36 cellular contexts compared by ENCODE assay signal in the genomic region with DNA sequence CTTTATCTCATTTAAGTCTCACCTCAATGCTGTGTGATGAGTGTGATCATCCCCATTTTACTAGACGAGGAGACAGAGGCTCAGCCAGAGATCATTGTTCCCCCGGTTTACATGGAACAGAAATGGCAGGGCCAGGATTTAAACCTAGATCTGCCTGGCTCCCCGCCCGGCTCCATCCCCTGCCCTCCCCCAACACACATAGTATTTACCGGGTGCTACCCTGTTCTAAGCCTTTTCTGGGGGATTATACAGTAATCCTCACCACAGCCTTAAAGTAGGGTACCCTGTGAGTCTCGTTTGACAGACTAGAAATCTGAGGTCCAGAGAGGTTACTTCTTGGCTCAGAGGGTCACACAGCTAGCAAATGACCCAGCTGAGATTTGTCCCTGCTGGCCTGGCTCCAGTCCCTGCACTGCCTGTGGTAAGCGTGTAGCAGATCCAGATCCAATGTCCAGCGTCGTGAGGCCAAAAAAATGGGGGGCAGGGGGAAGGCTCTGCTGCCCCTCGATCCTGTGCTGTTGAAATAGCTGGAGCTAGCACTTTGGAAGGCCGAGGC. TPM values are rescaled to one million over a fixed set of nuclear protein-coding genes. Genes with fewer than 3 reads are reported as not detected.
"Had no signal": no experiment of that assay in that cellular context is flagged by ENCODE, and none has a peak within 500 bp of the region (broad histone marks: within the 10 kb centered on the region; RNA-seq: fewer than 3 reads in every experiment).

No MANE protein-coding gene starts in this region.

- DNase-seq: activated CD4-positive, alpha-beta memory T cell treated with anti-CD3 and anti-CD28 coated beads for 36 hours; activated CD4-positive, alpha-beta T cell treated with anti-CD3 and anti-CD28 coated beads for 4 hours; activated CD4-positive, alpha-beta T cell treated with anti-CD3 and anti-CD28 coated beads, Interleukin-2, amount 50 U/mL, for 1 hour; activated CD8-positive, alpha-beta memory T cell treated with anti-CD3 and anti-CD28 coated beads, Interleukin-2, amount 50 U/mL, for 4 hours; activated gamma-delta T cell treated with Interleukin-2 at 50 U/mL for 16 hours; activated naive CD4-positive, alpha-beta T cell treated with anti-CD3 and anti-CD28 coated beads for 36 hours; activated T-cell treated with anti-CD3 and anti-CD28 coated beads for 4 hours; activated T-cell treated with anti-CD3 and anti-CD28 coated beads, Interleukin-2, amount 50 U/mL, for 4 hours; adrenal gland; body of pancreas; Kasumi-1; MG63; NCI-H1048; NCI-H1436; NCI-H1694; NCI-H1930; NCI-H2081 treated with DMSO at 0.1 percent for 48 hours; NCI-H226; NCI-H446 treated with DMSO at 0.1 percent for 48 hours; NCI-H524; PC-9; SIG-M5; T1000 had no signal

- H3K27ac Mint-ChIP-seq: activated CD4-positive, alpha-beta memory T cell treated with anti-CD3 and anti-CD28 coated beads for 36 hours; activated naive CD4-positive, alpha-beta T cell treated with anti-CD3 and anti-CD28 coated beads for 36 hours; activated naive CD4-positive, alpha-beta T cell treated with anti-CD3 and anti-CD28 coated beads, Interleukin-2, amount 50 U/mL, for 72 hours; activated T-helper 1 cell treated with anti-CD3 and anti-CD28 coated beads, Interleukin-12 subunit alpha, Interleukin-12 subunit beta, Interleukin-2, Interleukin-4 antibody, amounts not matched to agents 30 ng/mL and 10 ng/mL and 1 ng/mL, durations not matched to agents 14 hours and 24 hours and 36 hours had no signal

- H3K4me2 ChIP-seq: PC-9 had no signal

- H3K4me3 ChIP-seq: adrenal gland, body of pancreas, breast epithelium, MG63, PC-9 had no signal

- H3K27me3 ChIP-seq: body of pancreas had no signal

- H3K4me1 ChIP-seq: breast epithelium had no signal

- H3K27ac ChIP-seq: adrenal gland, body of pancreas, breast epithelium, PC-9, RWPE1 had no signal

- H2AFZ ChIP-seq: PC-9 had no signal

- H3K36me3 ChIP-seq: adrenal gland, breast epithelium, MG63 had no signal

- H3K4me3 Mint-ChIP-seq: activated CD4-positive, alpha-beta memory T cell treated with anti-CD3 and anti-CD28 coated beads for 36 hours; activated naive CD4-positive, alpha-beta T cell treated with anti-CD3 and anti-CD28 coated beads for 36 hours; activated T-cell treated with anti-CD3 and anti-CD28 coated beads, Interleukin-2, amount 50 U/mL, for 4 hours; activated T-helper 1 cell treated with anti-CD3 and anti-CD28 coated beads, Interleukin-12 subunit alpha, Interleukin-12 subunit beta, Interleukin-2, Interleukin-4 antibody, amounts not matched to agents 30 ng/mL and 10 ng/mL and 1 ng/mL, durations not matched to agents 14 hours and 24 hours and 36 hours had no signal

- FAIRE-seq: astrocyte, RCC 7860 had no signal

- H3K9me3 Mint-ChIP-seq: activated CD4-positive, alpha-beta memory T cell treated with anti-CD3 and anti-CD28 coated beads for 36 hours; activated naive CD4-positive, alpha-beta T cell treated with anti-CD3 and anti-CD28 coated beads for 36 hours; activated naive CD4-positive, alpha-beta T cell treated with anti-CD3 and anti-CD28 coated beads, Interleukin-2, amount 50 U/mL, for 72 hours; activated T-cell treated with anti-CD3 and anti-CD28 coated beads, Interleukin-2, amount 50 U/mL, for 4 hours; activated T-helper 1 cell treated with anti-CD3 and anti-CD28 coated beads, Interleukin-12 subunit alpha, Interleukin-12 subunit beta, Interleukin-2, Interleukin-4 antibody, amounts not matched to agents 30 ng/mL and 10 ng/mL and 1 ng/mL, durations not matched to agents 14 hours and 24 hours and 36 hours had no signal

- H3K36me3 Mint-ChIP-seq: activated CD4-positive, alpha-beta memory T cell treated with anti-CD3 and anti-CD28 coated beads for 36 hours; activated naive CD4-positive, alpha-beta T cell treated with anti-CD3 and anti-CD28 coated beads, Interleukin-2, amount 50 U/mL, for 72 hours had no signal

- H3K9me3 ChIP-seq: adrenal gland, body of pancreas, breast epithelium, MG63 had no signal

- ATAC-seq: activated CD4-positive, CD25-positive, alpha-beta regulatory T cell treated with anti-CD3 and anti-CD28 coated beads, Interleukin-2, amount 50 U/mL, for 24 hours; activated naive CD4-positive, alpha-beta T cell treated with anti-CD3 and anti-CD28 coated beads, Interleukin-2, amount 50 U/mL, for 72 hours; activated T-cell treated with anti-CD3 and anti-CD28 coated beads, Interleukin-2, amount 50 U/mL, for 4 hours; body of pancreas; Right ventricle myocardium inferior had no signal

RNA-seq across cellular contexts. Expression of a gene that starts 3.8 kb away (rescaled TPM):
- total RNA-seq: activated CD4-positive, alpha-beta memory T cell treated with anti-CD3 and anti-CD28 coated beads for 36 hours; activated naive CD4-positive, alpha-beta T cell treated with anti-CD3 and anti-CD28 coated beads for 36 hours; activated T-cell treated with anti-CD3 and anti-CD28 coated beads, Interleukin-2, amount 50 U/mL, for 4 hours; activated T-helper 1 cell treated with anti-CD3 and anti-CD28 coated beads, Interleukin-12 subunit alpha, Interleukin-12 subunit beta, Interleukin-2, Interleukin-4 antibody, amounts not matched to agents 30 ng/mL and 10 ng/mL and 1 ng/mL, durations not matched to agents 14 hours and 24 hours and 36 hours; cardiac septum; OCI-LY7; Right ventricle myocardium inferior; T-helper 1 cell treated with Interleukin-12 subunit alpha and Interleukin-12 subunit beta and Interleukin-4 antibody, amounts not matched to agents 30 ng/mL and 1 ng/mL, for 36 hours; T-helper 2 cell treated with Interferon-gamma antibody and Interleukin-4, amounts not matched to agents 100 ng/mL and 5 ng/mL, for 36 hours had no signal

RNA-seq across cellular contexts. Expression of a gene that starts 14.1 kb away (rescaled TPM):
- total RNA-seq: activated CD4-positive, alpha-beta memory T cell treated with anti-CD3 and anti-CD28 coated beads for 36 hours; activated naive CD4-positive, alpha-beta T cell treated with anti-CD3 and anti-CD28 coated beads for 36 hours; activated naive CD4-positive, alpha-beta T cell treated with anti-CD3 and anti-CD28 coated beads, Interleukin-2, amount 50 U/mL, for 72 hours; activated T-cell treated with anti-CD3 and anti-CD28 coated beads, Interleukin-2, amount 50 U/mL, for 4 hours; activated T-helper 1 cell treated with anti-CD3 and anti-CD28 coated beads, Interleukin-12 subunit alpha, Interleukin-12 subunit beta, Interleukin-2, Interleukin-4 antibody, amounts not matched to agents 30 ng/mL and 10 ng/mL and 1 ng/mL, durations not matched to agents 14 hours and 24 hours and 36 hours; astrocyte; body of pancreas; breast epithelium; OCI-LY7; PC-9; SK-MEL-5; T-helper 1 cell treated with Interleukin-12 subunit alpha and Interleukin-12 subunit beta and Interleukin-4 antibody, amounts not matched to agents 30 ng/mL and 1 ng/mL, for 36 hours; T-helper 2 cell treated with Interferon-gamma antibody and Interleukin-4, amounts not matched to agents 100 ng/mL and 5 ng/mL, for 36 hours had no signal
